ENCODE assay signal across 32 cellular contexts in the genomic region with DNA sequence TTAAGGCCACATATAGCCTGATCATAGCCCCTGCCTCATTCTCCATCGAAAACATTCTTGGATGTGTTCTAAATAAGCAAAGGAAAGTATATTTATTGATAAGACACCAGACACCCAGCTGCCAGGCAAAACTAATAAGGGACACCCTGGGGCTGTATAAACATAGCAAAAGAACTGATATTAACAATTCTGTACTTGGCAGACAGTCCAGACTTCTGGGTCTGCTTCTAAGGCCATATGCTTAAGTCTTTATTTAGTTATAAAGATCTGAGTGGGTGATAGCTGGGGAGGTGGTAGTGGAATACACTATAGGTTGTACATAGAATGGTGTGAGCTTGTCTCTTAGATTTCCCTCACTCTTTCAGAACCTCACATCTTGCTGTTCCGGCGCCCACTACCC. TPM values are rescaled to one million over a fixed set of nuclear protein-coding genes. Genes with fewer than 3 reads are reported as not detected.
"Had no signal": no experiment of that assay in that cellular context is flagged by ENCODE, and none has a peak within 500 bp of the region (broad histone marks: within the 10 kb centered on the region; RNA-seq: fewer than 3 reads in every experiment).

No MANE protein-coding gene starts in this region.

- H3K9ac ChIP-seq: neural progenitor cell, parathyroid adenoma had no signal

- ATAC-seq: activated CD8-positive, alpha-beta T cell treated with anti-CD3 and anti-CD28 coated beads for 36 hours; activated T-cell treated with anti-CD3 and anti-CD28 coated beads, Interleukin-2, amount 50 U/mL, for 72 hours; body of pancreas; heart right ventricle; naive thymus-derived CD4-positive, alpha-beta T cell; psoas muscle; stimulated activated memory B cell treated with anti-CD40 and anti-IgM and Interleukin-4, amounts not matched to agents 10 μg/mL and 1 μg/mL and 100 μg/mL, for 72 hours; upper lobe of right lung had no signal

- H3K36me3 ChIP-seq: suprapubic skin had no signal

- H3K27me3 ChIP-seq: body of pancreas, esophagus squamous epithelium, heart right ventricle, neural progenitor cell, suprapubic skin, tibial artery, upper lobe of right lung had no signal

- H3K27ac Mint-ChIP-seq: activated CD4-positive, alpha-beta T cell treated with anti-CD3 and anti-CD28 coated beads, Interleukin-2, amount 10 ng/mL, durations not matched to agents 24 days and 14 days; activated CD8-positive, alpha-beta T cell treated with anti-CD3 and anti-CD28 coated beads for 36 hours; neural progenitor cell; stimulated activated memory B cell treated with anti-CD40 and anti-IgM and Interleukin-4, amounts not matched to agents 10 μg/mL and 1 μg/mL and 100 μg/mL, for 72 hours had no signal

- H3K4me1 ChIP-seq: parathyroid adenoma had no signal

- H3K4me3 ChIP-seq: body of pancreas, esophagus squamous epithelium, heart right ventricle, neural progenitor cell, psoas muscle, smooth muscle cell, suprapubic skin, tibial artery, upper lobe of right lung had no signal

- H3K27me3 Mint-ChIP-seq: activated CD4-positive, alpha-beta T cell treated with anti-CD3 and anti-CD28 coated beads, Interleukin-2, amount 10 ng/mL, durations not matched to agents 24 days and 14 days; activated CD8-positive, alpha-beta T cell treated with anti-CD3 and anti-CD28 coated beads for 36 hours; activated naive CD8-positive, alpha-beta T cell; naive thymus-derived CD4-positive, alpha-beta T cell; stimulated activated memory B cell treated with anti-CD40 and anti-IgM and Interleukin-4, amounts not matched to agents 10 μg/mL and 1 μg/mL and 100 μg/mL, for 72 hours had no signal

- DNase-seq: activated CD4-positive, alpha-beta T cell treated with anti-CD3 and anti-CD28 coated beads, Interleukin-2, amount 10 ng/mL, durations not matched to agents 24 days and 14 days; activated CD4-positive, CD25-positive, alpha-beta regulatory T cell treated with anti-CD3 and anti-CD28 coated beads, Interleukin-2, amount 50 U/mL, for 72 hours; activated CD8-positive, alpha-beta T cell treated with anti-CD3 and anti-CD28 coated beads for 36 hours; activated naive CD4-positive, alpha-beta T cell treated with Interleukin-2 at 50 U/mL for 16 hours; activated T-cell treated with anti-CD3 and anti-CD28 coated beads, Interleukin-2, amount 50 U/mL, for 72 hours; aorta; body of pancreas; dermis blood vessel endothelial cell; effector CD4-positive, alpha-beta T cell; esophagus squamous epithelium; foreskin melanocyte; heart right ventricle; midbrain; naive thymus-derived CD4-positive, alpha-beta T cell; occipital lobe; psoas muscle; stimulated activated CD4-positive, alpha-beta T cell treated with anti-CD3 and anti-CD28 coated beads, Interleukin-1b, Interleukin-23, amount 100 ng/mL, for 48 hours; stimulated activated CD4-positive, alpha-beta T cell treated with anti-CD3 and anti-CD28 coated beads, Interleukin-4, amount 100 ng/mL, for 4 hours; stimulated activated CD8-positive, alpha-beta memory T cell treated with anti-CD3 and anti-CD28 coated beads, Interleukin-4, amount 100 ng/mL, for 48 hours; T-helper 9 cell; tibial artery; upper lobe of right lung; WERI-Rb-1 had no signal

- H3K9me3 Mint-ChIP-seq: activated CD4-positive, alpha-beta T cell treated with anti-CD3 and anti-CD28 coated beads, Interleukin-2, amount 10 ng/mL, durations not matched to agents 24 days and 14 days; activated CD8-positive, alpha-beta T cell treated with anti-CD3 and anti-CD28 coated beads for 36 hours; activated T-cell treated with anti-CD3 and anti-CD28 coated beads, Interleukin-2, amount 50 U/mL, for 72 hours; naive thymus-derived CD4-positive, alpha-beta T cell; neural progenitor cell; stimulated activated memory B cell treated with anti-CD40 and anti-IgM and Interleukin-4, amounts not matched to agents 10 μg/mL and 1 μg/mL and 100 μg/mL, for 72 hours had no signal

- H3K4me3 Mint-ChIP-seq: activated CD4-positive, alpha-beta T cell treated with anti-CD3 and anti-CD28 coated beads, Interleukin-2, amount 10 ng/mL, durations not matched to agents 24 days and 14 days; activated naive CD8-positive, alpha-beta T cell; activated T-cell treated with anti-CD3 and anti-CD28 coated beads, Interleukin-2, amount 50 U/mL, for 72 hours; stimulated activated memory B cell treated with anti-CD40 and anti-IgM and Interleukin-4, amounts not matched to agents 10 μg/mL and 1 μg/mL and 100 μg/mL, for 72 hours had no signal

- H3K9me3 ChIP-seq: body of pancreas, esophagus squamous epithelium, heart right ventricle, psoas muscle, suprapubic skin, tibial artery, upper lobe of right lung had no signal

- H3K4me2 ChIP-seq: neural progenitor cell, smooth muscle cell had no signal

- H3K27ac ChIP-seq: body of pancreas, epithelial cell of prostate, esophagus squamous epithelium, parathyroid adenoma, psoas muscle, suprapubic skin, tibial artery, upper lobe of right lung, WERI-Rb-1 had no signal

RNA-seq across cellular contexts. Expression of a gene that starts 15.0 kb away (rescaled TPM):
- total RNA-seq: activated CD8-positive, alpha-beta T cell treated with anti-CD3 and anti-CD28 coated beads for 36 hours; aorta; body of pancreas; dermis blood vessel endothelial cell; esophagus squamous epithelium; glomerular endothelial cell; heart right ventricle; psoas muscle; smooth muscle cell; upper lobe of right lung had no signal
- polyA plus RNA-seq: adipose tissue; aorta; heart right ventricle; naive thymus-derived CD4-positive, alpha-beta T cell; psoas muscle; smooth muscle cell had no signal
